In genomic region chr2:152328013-152328412, GRCh38 we compare ENCODE assay signal across 25 cellular contexts.
"Had no signal": no experiment of that assay in that cellular context is flagged by ENCODE, and none has a peak within 500 bp of the region (broad histone marks: within the 10 kb centered on the region; RNA-seq: fewer than 3 reads in every experiment).

No MANE protein-coding gene starts in this region.

- H3K4me2 ChIP-seq: hepatocyte had no signal

- H3K27ac ChIP-seq: colonic mucosa, epithelial cell of prostate, esophagus squamous epithelium, gastroesophageal sphincter, heart left ventricle, hepatocyte, left lung, lower lobe of right lung had no signal

- H3K9me3 ChIP-seq: colonic mucosa, esophagus squamous epithelium, gastroesophageal sphincter, heart left ventricle, left lung, lower lobe of right lung, mucosa of descending colon had no signal

- ATAC-seq: effector memory CD8-positive, alpha-beta T cell; esophagus mucosa; gastroesophageal sphincter; heart left ventricle; left cardiac atrium; left lung; left ventricle myocardium superior; lower lobe of right lung; mucosa of descending colon had no signal

- H3K4me1 ChIP-seq: colonic mucosa, esophagus squamous epithelium, gastroesophageal sphincter, heart left ventricle, left lung, lower lobe of right lung had no signal

- H3K36me3 ChIP-seq: colonic mucosa, esophagus squamous epithelium, gastroesophageal sphincter, heart left ventricle, left lung, lower lobe of right lung had no signal

- FAIRE-seq: endometrium had no signal

- H3K27me3 ChIP-seq: colonic mucosa, esophagus squamous epithelium, gastroesophageal sphincter, heart left ventricle, hepatocyte had no signal

- H3K4me3 ChIP-seq: colonic mucosa, esophagus squamous epithelium, gastroesophageal sphincter, heart left ventricle, hepatocyte, left lung, lower lobe of right lung, mucosa of descending colon had no signal

- DNase-seq: colonic mucosa; cortex of kidney; effector CD8-positive, alpha-beta T cell; effector memory CD8-positive, alpha-beta T cell; endodermal cell; erythroblast; esophagus squamous epithelium; foreskin fibroblast; foreskin melanocyte; heart left ventricle; hypothalamus; immature natural killer cell; islet precursor cell; left cardiac atrium; left lung; left ventricle myocardium superior; lower lobe of right lung; mesenchymal stem cell; mucosa of descending colon; naive B cell had no signal
